Comparison of ENCODE assay signal across 25 cellular contexts in genomic region chr1:52672946-52673345, GRCh38. TPM values are rescaled to one million over a fixed set of nuclear protein-coding genes. Genes with fewer than 3 reads are reported as not detected.
DNase-seq lines count a peak whose midpoint lies in the region; ATAC-seq, FAIRE-seq and TF ChIP-seq lines count a peak whose summit lies in the region.
"Had no signal": no experiment of that assay in that cellular context is flagged by ENCODE, and none has a peak within 500 bp of the region (broad histone marks: within the 10 kb centered on the region; RNA-seq: fewer than 3 reads in every experiment).

No MANE protein-coding gene starts in this region.

- H3K9ac ChIP-seq in BLaER1, result peak overlapping the region; percentile 25
- no peak overlapping the region; the same call in 1 of the 2 replicates for H3K9ac ChIP-seq in IMR-90 (ENCODE audit: low read depth, low read length)
- H3K9ac ChIP-seq in endodermal cell (ENCODE audit: extremely low read depth, low read length, poor library complexity, severe bottlenecking), result no peak overlapping the region
- no peak overlapping the region for H3K9ac ChIP-seq in neural progenitor cell

- H3K4me1 Mint-ChIP-seq in endodermal cell, result peaks cover 15% of the 10 kb centered on the region
- peaks cover 11% of the 10 kb centered on the region for H3K4me1 Mint-ChIP-seq in neural progenitor cell

- intact Hi-C loops in IMR-90 (cut with micrococcal nuclease), result no loop called here

- POLR2A ChIA-PET in IMR-90 (lab: Charles Lee; ENCODE audit: unreplicated experiment), result no interaction called here

- peak overlapping the region; percentile 87 for H3K4me2 ChIP-seq in BLaER1
- H3K4me2 ChIP-seq in IMR-90 (ENCODE audit: low read depth, low read length), result no peak overlapping the region
- no peak overlapping the region for H3K4me2 ChIP-seq in neural progenitor cell

- no peak overlapping the region for H2BK20ac ChIP-seq in IMR-90 (ENCODE audit: low read depth, low read length)

- DNase-seq in IMR-90, result no peak
- DNase-seq in endodermal cell, result no peak
- no peak for DNase-seq in neural progenitor cell (ENCODE audit: low spot score)
- no peak for DNase-seq in RCC 7860 (ENCODE audit: low spot score)
- DNase-seq: activated CD4-positive, alpha-beta memory T cell treated with anti-CD3 and anti-CD28 coated beads, Interleukin-2, amount 10 ng/mL, durations not matched to agents 7 days and 5 days; activated T-cell treated with anti-CD3 and anti-CD28 coated beads, Interleukin-2, amount 50 U/mL, for 48 hours; brain microvascular endothelial cell; DMS153; heart right ventricle; kidney; NCI-H1092; NCI-H2171 treated with DMSO at 0.1 percent for 48 hours; NCI-H748 treated with DMSO at 0.1 percent for 48 hours; stimulated activated CD4-positive, alpha-beta T cell treated with anti-CD3 and anti-CD28 coated beads, Interleukin-4, amount 100 ng/mL, for 24 hours; stimulated activated CD8-positive, alpha-beta memory T cell treated with anti-CD3 and anti-CD28 coated beads, Interleukin-4, amount 100 ng/mL, for 48 hours had no signal

- peak overlapping the region; percentile 79 for H3K18ac ChIP-seq in IMR-90 (ENCODE audit: low read depth, low read length)

- peak overlapping the region; percentile 11 for H2AFZ ChIP-seq in IMR-90 (replicated peaks; ENCODE audit: low read length, poor library complexity)
- H2AFZ ChIP-seq in neural progenitor cell (replicated peaks), result no peak overlapping the region

- CTCF ChIA-PET in IMR-90 (lab: Yijun Ruan, JAX), result interaction anchor here (0.6 kb wide), 1 partner anchor 73 kb away, joined by 5 read pairs; no protein-coding TSS in a partner anchor

- H3K9me3 ChIP-seq in BLaER1 (no peaks in the 10 kb centered on the region), IMR-90 (ENCODE audit: control insufficient read depth, insufficient read depth, low read length) (no peaks in the 10 kb centered on the region), endodermal cell (ENCODE audit: control insufficient read depth, low read length) (no peaks in the 10 kb centered on the region), neural progenitor cell (ENCODE audit: low read depth) (no peaks in the 10 kb centered on the region)
- H3K9me3 ChIP-seq: heart right ventricle, thoracic aorta had no signal

- H3K14ac ChIP-seq in IMR-90 (replicated peaks; ENCODE audit: low read depth, low read length), result no peak overlapping the region

- H3K4me3 ChIP-seq in BLaER1 (no peak overlapping the region), IMR-90 (ENCODE audit: insufficient read depth, low read depth, low read length) (no peak overlapping the region), endodermal cell (ENCODE audit: low read length) (no peak overlapping the region), neural progenitor cell (no peak overlapping the region)
- H3K4me3 ChIP-seq: heart right ventricle, K562, thoracic aorta had no signal

- no peaks in the 10 kb centered on the region for H3K79me1 ChIP-seq in IMR-90 (ENCODE audit: low read depth in 1 of 2, low read length in 2 of 2)

- in situ Hi-C loops in IMR-90 (cut with MboI; ENCODE audit: low sequenced_read_pairs), result no loop called here

- FAIRE-seq in RCC 7860 (lab: Jason Lieb, UNC), result no peak
- FAIRE-seq: K562, kidney had no signal

- H3K4ac ChIP-seq in IMR-90 (ENCODE audit: low read depth, low read length), result no peak overlapping the region

- no peak overlapping the region for H2BK15ac ChIP-seq in IMR-90 (ENCODE audit: low read depth, low read length)

- H2AK5ac ChIP-seq in IMR-90 (ENCODE audit: low read depth, low read length), result no peak overlapping the region

- H3K9me3 Mint-ChIP-seq in endodermal cell, result no peaks in the 10 kb centered on the region
- no peaks in the 10 kb centered on the region for H3K9me3 Mint-ChIP-seq in neural progenitor cell
- H3K9me3 Mint-ChIP-seq: activated CD4-positive, alpha-beta memory T cell treated with anti-CD3 and anti-CD28 coated beads, Interleukin-2, amount 10 ng/mL, durations not matched to agents 7 days and 5 days; activated naive CD4-positive, alpha-beta T cell treated with anti-CD3 and anti-CD28 coated beads, Interleukin-2, amount 50 U/mL, for 72 hours had no signal

- H3K9me1 ChIP-seq in IMR-90 (ENCODE audit: insufficient read depth, low read length), result peaks cover 4% of the 10 kb centered on the region; the same call in 1 of the 2 replicates

- H4K8ac ChIP-seq in IMR-90 (ENCODE audit: low read depth in 2 of 2, low read length in 2 of 2), result peak overlapping the region in 1 of 2 experiments; percentile 6; a peak in 1 of 4 replicates

- H4K20me1 ChIP-seq in BLaER1, result no peaks in the 10 kb centered on the region
- H4K20me1 ChIP-seq in IMR-90 (ENCODE audit: insufficient read depth, low read length), result no peaks in the 10 kb centered on the region
- no peaks in the 10 kb centered on the region for H4K20me1 ChIP-seq in neural progenitor cell (ENCODE audit: low read depth)

- no peak overlapping the region for H2BK5ac ChIP-seq in IMR-90 (ENCODE audit: low read depth, low read length, poor library complexity, severe bottlenecking)

- H3K79me2 ChIP-seq in neural progenitor cell (ENCODE audit: low read depth), result no peaks in the 10 kb centered on the region

- TF ChIP-seq CTCF in IMR-90 (conservative IDR thresholded peaks at IDR 0.05; ENCODE audit: low read depth, low read length) (no peak), endodermal cell (conservative IDR thresholded peaks at IDR 0.05) (no peak), neural progenitor cell (IDR thresholded peaks at IDR 0.05) (no peak)

- no peak overlapping the region for H2AK9ac ChIP-seq in IMR-90 (replicated peaks; ENCODE audit: low read depth, low read length, poor library complexity)

- no peak overlapping the region for H3K27ac Mint-ChIP-seq in endodermal cell
- H3K27ac Mint-ChIP-seq in neural progenitor cell, result peak overlapping the region; percentile 87
- H3K27ac Mint-ChIP-seq: activated CD4-positive, alpha-beta memory T cell treated with anti-CD3 and anti-CD28 coated beads, Interleukin-2, amount 10 ng/mL, durations not matched to agents 7 days and 5 days; activated naive CD4-positive, alpha-beta T cell treated with anti-CD3 and anti-CD28 coated beads, Interleukin-2, amount 50 U/mL, for 72 hours had no signal

- no peaks in the 10 kb centered on the region for H3K27me3 ChIP-seq in BLaER1
- no peaks in the 10 kb centered on the region for H3K27me3 ChIP-seq in IMR-90 (ENCODE audit: control insufficient read depth, insufficient read depth, low read length)
- no peaks in the 10 kb centered on the region for H3K27me3 ChIP-seq in endodermal cell (ENCODE audit: control insufficient read depth, insufficient read depth, low read length, poor library complexity, severe bottlenecking)
- H3K27me3 ChIP-seq in neural progenitor cell, result no peaks in the 10 kb centered on the region
- H3K27me3 ChIP-seq: brain microvascular endothelial cell, heart right ventricle had no signal

- ATAC-seq in IMR-90 (ENCODE audit: low read depth) (peak; percentile 27; the same call in 1 of the 2 replicates), HG02852 (IDR thresholded peaks at IDR 0.05; ENCODE audit: unreplicated experiment) (no peak), GM21360 (IDR thresholded peaks at IDR 0.05; ENCODE audit: unreplicated experiment) (no peak)
- ATAC-seq: activated naive CD4-positive, alpha-beta T cell treated with anti-CD3 and anti-CD28 coated beads, Interleukin-2, amount 50 U/mL, for 72 hours; K562 had no signal

- no peak overlapping the region for H2BK120ac ChIP-seq in IMR-90 (ENCODE audit: low read depth, low read length)

- no peaks in the 10 kb centered on the region for H3K36me3 Mint-ChIP-seq in endodermal cell (ENCODE audit: low read depth)
- H3K36me3 Mint-ChIP-seq in neural progenitor cell, result no peaks in the 10 kb centered on the region
- H3K36me3 Mint-ChIP-seq: activated naive CD4-positive, alpha-beta T cell treated with anti-CD3 and anti-CD28 coated beads, Interleukin-2, amount 50 U/mL, for 72 hours had no signal

- H3K4me3 Mint-ChIP-seq in endodermal cell (no peak overlapping the region), neural progenitor cell (no peak overlapping the region)
- H3K4me3 Mint-ChIP-seq: activated CD4-positive, alpha-beta memory T cell treated with anti-CD3 and anti-CD28 coated beads, Interleukin-2, amount 10 ng/mL, durations not matched to agents 7 days and 5 days had no signal

- no peaks in the 10 kb centered on the region for H3K27me3 Mint-ChIP-seq in endodermal cell (ENCODE audit: insufficient read depth)
- H3K27me3 Mint-ChIP-seq in neural progenitor cell (ENCODE audit: insufficient read depth, low read depth), result peaks cover 6% of the 10 kb centered on the region
- H3K27me3 Mint-ChIP-seq: activated CD4-positive, alpha-beta memory T cell treated with anti-CD3 and anti-CD28 coated beads, Interleukin-2, amount 10 ng/mL, durations not matched to agents 7 days and 5 days had no signal

- H3K36me3 ChIP-seq in BLaER1 (peaks cover 31% of the 10 kb centered on the region), IMR-90 (ENCODE audit: control insufficient read depth, insufficient read depth, low read length) (no peaks in the 10 kb centered on the region), endodermal cell (ENCODE audit: control insufficient read depth, insufficient read depth, low read length) (no peaks in the 10 kb centered on the region), neural progenitor cell (no peaks in the 10 kb centered on the region)
- H3K36me3 ChIP-seq: brain microvascular endothelial cell, heart right ventricle, thoracic aorta had no signal

- no peak overlapping the region for H4K91ac ChIP-seq in IMR-90 (ENCODE audit: insufficient read depth, low read depth, low read length)

- peak overlapping the region; percentile 38; the same call in 1 of the 2 replicates for H4K5ac ChIP-seq in IMR-90 (ENCODE audit: low read depth, low read length)

- no CpG with 5 or more reads among the region's 1 CpG for WGBS in IMR-90 (ENCODE audit: extremely low coverage in 2 of 2, insufficient read length in 1 of 2), 2 experiments
- 0% methylated on average over 1 of the region's 1 CpG; no CpG with 5 or more reads in 1 of the 2 experiments for WGBS in endodermal cell (ENCODE audit: insufficient coverage in 1 of 2, insufficient read length in 1 of 2), 2 experiments

- H3K27ac ChIP-seq in BLaER1 (peak overlapping the region; percentile 87), IMR-90 (ENCODE audit: insufficient read depth, low read length) (no peak overlapping the region), endodermal cell (ENCODE audit: low read depth, low read length) (peak overlapping the region; percentile 48), neural progenitor cell (no peak overlapping the region)
- H3K27ac ChIP-seq: brain microvascular endothelial cell, heart right ventricle, HL-60, thoracic aorta had no signal

- dilution Hi-C loops in IMR-90 (cut with HindIII; ENCODE audit: low sequenced_read_pairs, unreplicated experiment), result no loop called here

- no peak overlapping the region; the same call in 1 of the 2 replicates for H3K23ac ChIP-seq in IMR-90 (ENCODE audit: low read depth, low read length)

- TF ChIP-seq POLR2A in IMR-90 (IDR thresholded peaks at IDR 0.05; ENCODE audit: low read depth, low read length), result no peak

- no TSS peak for BruUV-seq in IMR-90 (replicated peaks; lab: Mats Ljungman, UMichigan)

- no peak for TF ChIP-seq RAD21 in IMR-90 (IDR thresholded peaks at IDR 0.05; ENCODE audit: low read length)

- peaks cover 16% of the 10 kb centered on the region for H3F3A ChIP-seq in neural progenitor cell (ENCODE audit: low read depth)

- H3K56ac ChIP-seq in IMR-90 (ENCODE audit: extremely low read depth, insufficient read depth, low read length), result no peak overlapping the region

- H3K4me1 ChIP-seq in BLaER1, result peaks cover 95% of the 10 kb centered on the region
- peaks cover 13% of the 10 kb centered on the region for H3K4me1 ChIP-seq in IMR-90 (ENCODE audit: control insufficient read depth, insufficient read depth, low read length)
- peaks cover 5% of the 10 kb centered on the region for H3K4me1 ChIP-seq in endodermal cell (ENCODE audit: control insufficient read depth, insufficient read depth, low read length)
- H3K4me1 ChIP-seq in neural progenitor cell, result no peaks in the 10 kb centered on the region

RNA-seq across cellular contexts. Expression of gene COA7, which starts 25.2 kb away (rescaled TPM):
- total RNA-seq in IMR-90 (2012; rRNA removed) (17.5 and 20.3 TPM in 2 replicates), endodermal cell (10 to 100 TPM; 23.5 to 29.9 TPM), neural progenitor cell (ENCODE audit: low replicate concordance) (10.9 and 13.0 TPM in 2 replicates)
- polyA plus RNA-seq in IMR-90 (2012; rRNA removed), result 8.9 and 9.3 TPM in 2 replicates
- polyA plus RNA-seq in IMR-90 (2012; cell fraction: cytosol; rRNA removed), result 3.5 and 4.5 TPM in 2 replicates
- polyA plus RNA-seq in IMR-90 (2012; cell fraction: nucleus; rRNA removed; ENCODE audit: low replicate concordance), result 2.1 and 3.2 TPM in 2 replicates
- 14.3 TPM for polyA plus RNA-seq in endodermal cell (2013, experiment 1 of 2)
- 12.6 TPM for polyA plus RNA-seq in endodermal cell (2013, experiment 2 of 2)

RNA-seq across cellular contexts. Expression of gene SHISAL2A, which starts 40.0 kb away (rescaled TPM):
- total RNA-seq in IMR-90 (2012; rRNA removed), result not detected in 2 replicates
- not detected in 2 replicates for polyA plus RNA-seq in IMR-90 (2012; rRNA removed)
- not detected in 2 replicates for polyA plus RNA-seq in IMR-90 (2012; cell fraction: cytosol; rRNA removed)
- polyA plus RNA-seq in IMR-90 (2012; cell fraction: nucleus; rRNA removed; ENCODE audit: low replicate concordance), result not detected in 2 replicates
- 1 to 10 TPM; 1.5 to 5.3 TPM for total RNA-seq in endodermal cell
- 1.1 TPM for polyA plus RNA-seq in endodermal cell (2013, experiment 1 of 2)
- 1.4 TPM for polyA plus RNA-seq in endodermal cell (2013, experiment 2 of 2)
- total RNA-seq in neural progenitor cell (ENCODE audit: low replicate concordance), result 0.11 and 0.87 TPM in 2 replicates
- total RNA-seq: H4, omental fat pad had no signal
- polyA plus RNA-seq: BJ, K562 had no signal

RNA-seq across cellular contexts. Expression of gene ZYG11B, which starts 53.3 kb away (rescaled TPM):
- total RNA-seq in IMR-90 (2012; rRNA removed) (46.1 and 55.2 TPM in 2 replicates), endodermal cell (10 to 100 TPM; 24.8 to 30.2 TPM), neural progenitor cell (ENCODE audit: low replicate concordance) (36.3 and 39.5 TPM in 2 replicates)
- 6.5 and 8.1 TPM in 2 replicates for polyA plus RNA-seq in IMR-90 (2012; rRNA removed)
- 3.3 and 4.1 TPM in 2 replicates for polyA plus RNA-seq in IMR-90 (2012; cell fraction: cytosol; rRNA removed)
- polyA plus RNA-seq in IMR-90 (2012; cell fraction: nucleus; rRNA removed; ENCODE audit: low replicate concordance), result 2.7 and 7.7 TPM in 2 replicates
- polyA plus RNA-seq in endodermal cell (2013, experiment 1 of 2), result 17.1 TPM
- 18.3 TPM for polyA plus RNA-seq in endodermal cell (2013, experiment 2 of 2)

Comparison
In these comparisons a context has a peak if more than half of its experiments do, and no peak if none do; other contexts are left out.
1. H3K27ac ChIP-seq: peak in BLaER1 (single experiment) and endodermal cell (single experiment); none in IMR-90 (single experiment) and neural progenitor cell (single experiment).